Comparison of ENCODE assay signal across 18 cellular contexts in the genomic region with DNA sequence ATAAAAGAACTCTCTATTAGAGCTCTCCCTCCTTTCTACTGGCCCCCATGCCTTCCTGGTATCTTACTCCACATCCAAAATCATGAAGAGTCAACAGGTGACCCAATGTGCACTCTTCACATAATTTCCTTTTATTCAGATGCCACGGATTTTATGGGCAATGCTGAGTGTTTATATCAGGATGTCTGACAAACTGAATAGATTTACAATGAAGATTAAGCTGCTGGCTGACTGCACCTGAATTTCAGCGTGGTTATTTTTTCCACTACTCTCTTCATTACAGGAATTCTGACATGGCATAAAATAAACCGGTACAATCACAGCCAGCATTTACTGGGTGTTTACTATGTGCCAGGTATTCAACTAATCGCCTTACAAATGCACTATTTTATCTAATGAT. TPM values are rescaled to one million over a fixed set of nuclear protein-coding genes. Genes with fewer than 3 reads are reported as not detected.
DNase-seq lines count a peak whose midpoint lies in the region; TF ChIP-seq lines count a peak whose summit lies in the region.
"Had no signal": no experiment of that assay in that cellular context is flagged by ENCODE, and none has a peak within 500 bp of the region (broad histone marks: within the 10 kb centered on the region; RNA-seq: fewer than 3 reads in every experiment).

No MANE protein-coding gene starts in this region.

- H3K27me3 ChIP-seq in endocrine pancreas (ENCODE audit: control insufficient read depth, insufficient read depth, low read length) (no peaks in the 10 kb centered on the region), skeletal muscle satellite cell (ENCODE audit: control insufficient read depth, insufficient read depth, low read length) (no peaks in the 10 kb centered on the region), right atrium auricular region (no peaks in the 10 kb centered on the region)
- H3K27me3 ChIP-seq: BLaER1 treated with 17β-estradiol and CSF1 and Interleukin-3, amounts not matched to agents 10 nM and 100 nM; heart right ventricle; spleen had no signal

- H3K36me3 ChIP-seq in endocrine pancreas (ENCODE audit: control insufficient read depth, insufficient read depth, low read length) = no peaks in the 10 kb centered on the region
- H3K36me3 ChIP-seq in skeletal muscle satellite cell (ENCODE audit: insufficient read depth, low read length) = peaks cover 56% of the 10 kb centered on the region
- peaks cover 47% of the 10 kb centered on the region for H3K36me3 ChIP-seq in right atrium auricular region

- DNase-seq in NCI-H1105 treated with DMSO at 0.1 percent for 48 hours (lab: John Stamatoyannopoulos, UW) (peak; percentile 19), NCI-H1105 (lab: John Stamatoyannopoulos, UW) (no peak), NCI-H2196 (lab: John Stamatoyannopoulos, UW; ENCODE audit: unreplicated experiment) (peak; percentile 52), right atrium auricular region (ENCODE audit: low spot score) (no peak), MV-4-11 (lab: John Stamatoyannopoulos, UW) (no peak)
- no peak for DNase-seq in central memory CD4-positive, alpha-beta T cell
- DNase-seq: amniotic stem cell; effector memory CD8-positive, alpha-beta T cell; heart right ventricle; kidney; MM.1S; NCI-H526 treated with DMSO at 0.1 percent for 48 hours; OCI-M1; spleen; stimulated activated CD8-positive, alpha-beta memory T cell treated with anti-CD3 and anti-CD28 coated beads, Interleukin-4, amount 100 ng/mL, for 48 hours had no signal

- H3K9me3 ChIP-seq in endocrine pancreas (ENCODE audit: control insufficient read depth, low read length) (no peaks in the 10 kb centered on the region), skeletal muscle satellite cell (replicated peaks; ENCODE audit: low read length) (no peaks in the 10 kb centered on the region), right atrium auricular region (no peaks in the 10 kb centered on the region)
- H3K9me3 ChIP-seq: BLaER1 treated with 17β-estradiol and CSF1 and Interleukin-3, amounts not matched to agents 10 nM and 100 nM; heart right ventricle; spleen had no signal

- H3K9ac ChIP-seq in endocrine pancreas (ENCODE audit: control insufficient read depth, insufficient read depth, low read length) = no peak overlapping the region
- peak overlapping the region; percentile 75 for H3K9ac ChIP-seq in skeletal muscle satellite cell (ENCODE audit: low read depth, low read length)
- H3K9ac ChIP-seq: BLaER1 treated with 17β-estradiol and CSF1 and Interleukin-3, amounts not matched to agents 10 nM and 100 nM had no signal

- peaks cover 4% of the 10 kb centered on the region for H3K4me1 ChIP-seq in endocrine pancreas (ENCODE audit: control insufficient read depth, insufficient read depth, low read length)
- peaks cover 55% of the 10 kb centered on the region for H3K4me1 ChIP-seq in skeletal muscle satellite cell (ENCODE audit: control insufficient read depth, insufficient read depth, low read length)
- no peaks in the 10 kb centered on the region for H3K4me1 ChIP-seq in right atrium auricular region
- H3K4me1 ChIP-seq: BLaER1 treated with 17β-estradiol and CSF1 and Interleukin-3, amounts not matched to agents 10 nM and 100 nM; spleen had no signal

- no peak overlapping the region for H3K27ac ChIP-seq in right atrium auricular region
- H3K27ac ChIP-seq: BLaER1 treated with 17β-estradiol and CSF1 and Interleukin-3, amounts not matched to agents 10 nM and 100 nM; heart right ventricle; spleen had no signal

- H3K4me2 ChIP-seq in skeletal muscle satellite cell (ENCODE audit: low read length) = peak overlapping the region; percentile 35
- H3K4me2 ChIP-seq: BLaER1 treated with 17β-estradiol and CSF1 and Interleukin-3, amounts not matched to agents 10 nM and 100 nM had no signal

- TF ChIP-seq CTCF in right atrium auricular region (IDR thresholded peaks at IDR 0.05) = no peak

- H3K4me3 ChIP-seq in endocrine pancreas (ENCODE audit: control insufficient read depth, insufficient read depth, low read length) (peak overlapping the region; percentile 7), skeletal muscle satellite cell (ENCODE audit: low read length) (no peak overlapping the region), right atrium auricular region (no peak overlapping the region)
- H3K4me3 ChIP-seq: BLaER1 treated with 17β-estradiol and CSF1 and Interleukin-3, amounts not matched to agents 10 nM and 100 nM; heart right ventricle; spleen had no signal

RNA-seq across cellular contexts. Expression of gene CERS5, which starts 29.4 kb away (rescaled TPM):
- total RNA-seq in skeletal muscle satellite cell (2012; rRNA removed) = 21.3 and 27.3 TPM in 2 replicates
- 10 to 100 TPM in 1 of 2 donors, 1 to 10 TPM in 1; 6.7 to 11.2 TPM for total RNA-seq in right atrium auricular region

Comparison
In these comparisons a context has a peak if more than half of its experiments do, and no peak if none do; other contexts are left out.
1. DNase-seq: peak in NCI-H1105 treated with DMSO at 0.1 percent for 48 hours (single experiment) and NCI-H2196 (single experiment); none in NCI-H1105 (single experiment), central memory CD4-positive, alpha-beta T cell (single experiment), right atrium auricular region (single experiment) and MV-4-11 (single experiment).